11 cellular contexts compared by ENCODE assay signal in the genomic region with DNA sequence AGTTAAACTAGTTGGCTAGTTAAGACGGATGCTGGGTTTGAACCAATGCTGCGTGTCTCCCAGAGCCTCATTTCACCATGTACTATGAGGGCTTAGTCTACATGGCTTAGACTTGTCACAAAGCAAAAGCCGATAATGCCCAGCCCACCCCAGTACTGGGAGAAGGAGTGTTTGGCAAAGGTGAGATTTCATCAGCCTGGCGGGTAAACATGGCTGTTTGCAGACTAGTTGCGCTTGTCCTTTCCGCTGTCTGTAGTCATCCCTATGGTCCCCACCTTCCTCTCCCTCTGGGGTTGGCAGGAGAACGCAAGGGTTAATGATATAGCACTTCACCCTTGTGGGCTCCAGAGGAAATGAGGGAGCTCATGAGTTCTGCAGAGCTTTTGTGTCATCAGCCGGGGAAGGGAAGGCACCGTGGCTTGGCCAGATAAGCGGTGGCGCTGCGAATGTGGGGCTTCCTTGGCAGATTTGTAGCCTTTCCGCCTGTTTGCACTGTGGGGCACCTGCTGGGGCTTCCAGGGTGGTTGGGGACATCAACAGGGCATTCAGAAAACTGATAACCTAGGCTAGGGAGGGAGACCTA. TPM values are rescaled to one million over a fixed set of nuclear protein-coding genes. Genes with fewer than 3 reads are reported as not detected.
DNase-seq lines count a peak whose midpoint lies in the region; ATAC-seq and TF ChIP-seq lines count a peak whose summit lies in the region.
"Had no signal": no experiment of that assay in that cellular context is flagged by ENCODE, and none has a peak within 500 bp of the region (broad histone marks: within the 10 kb centered on the region; RNA-seq: fewer than 3 reads in every experiment).

No MANE protein-coding gene starts in this region.

- H3K27ac ChIP-seq in RWPE2 (ENCODE audit: poor library complexity, severe bottlenecking) = peak overlapping the region; percentile 84
- peak overlapping the region; percentile 65 for H3K27ac ChIP-seq in epithelial cell of prostate
- H3K27ac ChIP-seq: cardiac muscle cell had no signal

- H3K36me3 ChIP-seq in RWPE2 (ENCODE audit: low read depth) = no peaks in the 10 kb centered on the region
- H3K36me3 ChIP-seq: cardiac muscle cell had no signal

- no peaks in the 10 kb centered on the region for H3K27me3 Mint-ChIP-seq in activated naive CD8-positive, alpha-beta T cell
- peaks cover 6% of the 10 kb centered on the region for H3K27me3 Mint-ChIP-seq in activated naive CD8-positive, alpha-beta T cell treated with anti-CD3 and anti-CD28 coated beads for 36 hours
- H3K27me3 Mint-ChIP-seq in type B pancreatic cell = no peaks in the 10 kb centered on the region

- no peak for TF ChIP-seq CTCF in RWPE2 (IDR thresholded peaks at IDR 0.05; ENCODE audit: poor library complexity, severe bottlenecking)
- no peak for TF ChIP-seq CTCF in type B pancreatic cell (conservative IDR thresholded peaks at IDR 0.05)

- H3K4me1 Mint-ChIP-seq in activated naive CD8-positive, alpha-beta T cell (ENCODE audit: low read depth) = peaks cover 30% of the 10 kb centered on the region
- peaks cover 22% of the 10 kb centered on the region for H3K4me1 Mint-ChIP-seq in activated naive CD8-positive, alpha-beta T cell treated with anti-CD3 and anti-CD28 coated beads for 36 hours
- H3K4me1 Mint-ChIP-seq in type B pancreatic cell (ENCODE audit: unreplicated experiment) = peaks cover 28% of the 10 kb centered on the region

- H3K9me3 ChIP-seq in RWPE2 (ENCODE audit: severe bottlenecking) = no peaks in the 10 kb centered on the region

- peak overlapping the region; percentile 54 for H3K27ac Mint-ChIP-seq in activated naive CD8-positive, alpha-beta T cell
- H3K27ac Mint-ChIP-seq in activated naive CD8-positive, alpha-beta T cell treated with anti-CD3 and anti-CD28 coated beads for 36 hours = no peak overlapping the region
- H3K27ac Mint-ChIP-seq in type B pancreatic cell = peak overlapping the region; percentile 72

- H3K4me1 ChIP-seq in RWPE2 (ENCODE audit: insufficient read depth, poor library complexity, severe bottlenecking) = peaks cover 33% of the 10 kb centered on the region

- H3K4me3 Mint-ChIP-seq in activated naive CD8-positive, alpha-beta T cell = peak overlapping the region; percentile 54
- no peak overlapping the region for H3K4me3 Mint-ChIP-seq in activated naive CD8-positive, alpha-beta T cell treated with anti-CD3 and anti-CD28 coated beads for 36 hours
- H3K4me3 Mint-ChIP-seq in type B pancreatic cell = no peak overlapping the region
- H3K4me3 Mint-ChIP-seq: neural crest cell had no signal

- no peaks in the 10 kb centered on the region for H3K9me3 Mint-ChIP-seq in activated naive CD8-positive, alpha-beta T cell (ENCODE audit: low read depth)
- no peaks in the 10 kb centered on the region for H3K9me3 Mint-ChIP-seq in activated naive CD8-positive, alpha-beta T cell treated with anti-CD3 and anti-CD28 coated beads for 36 hours
- H3K9me3 Mint-ChIP-seq in type B pancreatic cell = no peaks in the 10 kb centered on the region
- H3K9me3 Mint-ChIP-seq: neural crest cell had no signal

- H3K36me3 Mint-ChIP-seq in activated naive CD8-positive, alpha-beta T cell = no peaks in the 10 kb centered on the region
- no peaks in the 10 kb centered on the region for H3K36me3 Mint-ChIP-seq in activated naive CD8-positive, alpha-beta T cell treated with anti-CD3 and anti-CD28 coated beads for 36 hours
- H3K36me3 Mint-ChIP-seq in type B pancreatic cell = no peaks in the 10 kb centered on the region

- no peaks in the 10 kb centered on the region for H3K27me3 ChIP-seq in RWPE2 (ENCODE audit: insufficient read depth, poor library complexity, severe bottlenecking)
- H3K27me3 ChIP-seq: cardiac muscle cell had no signal

- DNase-seq in activated naive CD8-positive, alpha-beta T cell treated with anti-CD3 and anti-CD28 coated beads for 36 hours = no peak
- DNase-seq in RWPE2 (ENCODE audit: low spot score) (no peak), epithelial cell of prostate (ENCODE audit: low read depth, low spot score) (no peak), type B pancreatic cell (ENCODE audit: extremely low spot score, unreplicated experiment) (no peak), NCI-H2171 treated with DMSO at 0.1 percent for 48 hours (lab: John Stamatoyannopoulos, UW) (no peak)
- DNase-seq: NCI-H526 had no signal

- no peak for ATAC-seq in RWPE2 (ENCODE audit: low read depth)
- no peak for ATAC-seq in GM21390 (IDR thresholded peaks at IDR 0.05; ENCODE audit: unreplicated experiment)
- no peak for ATAC-seq in HG03442 (IDR thresholded peaks at IDR 0.05; ENCODE audit: unreplicated experiment)

- no peak overlapping the region for H3K4me3 ChIP-seq in RWPE2 (ENCODE audit: severe bottlenecking)
- H3K4me3 ChIP-seq: cardiac muscle cell had no signal

RNA-seq across cellular contexts. Expression of a gene that starts 29.2 kb away (rescaled TPM):
- total RNA-seq in activated naive CD8-positive, alpha-beta T cell treated with anti-CD3 and anti-CD28 coated beads for 36 hours = not detected
- total RNA-seq in type B pancreatic cell (ENCODE audit: low replicate concordance) = 38.5 and 39.4 TPM in 2 replicates

RNA-seq across cellular contexts. Expression of a gene that starts 49.7 kb away (rescaled TPM):
- total RNA-seq in activated naive CD8-positive, alpha-beta T cell treated with anti-CD3 and anti-CD28 coated beads for 36 hours = 1 to 10 TPM; 1.5 to 1.7 TPM
- 7.3 and 10.0 TPM in 2 replicates for total RNA-seq in type B pancreatic cell (ENCODE audit: low replicate concordance)

Comparison
In these comparisons a context has a peak if more than half of its experiments do, and no peak if none do; other contexts are left out.
1. RNA of a gene that starts 29.2 kb away (total RNA-seq): 38.5 to 39.4 TPM in type B pancreatic cell; not detected in activated naive CD8-positive, alpha-beta T cell treated with anti-CD3 and anti-CD28 coated beads for 36 hours; every median in the first group is over 10 times any median in the second.